Comparison of ENCODE assay signal across 8 cellular contexts in the genomic region with DNA sequence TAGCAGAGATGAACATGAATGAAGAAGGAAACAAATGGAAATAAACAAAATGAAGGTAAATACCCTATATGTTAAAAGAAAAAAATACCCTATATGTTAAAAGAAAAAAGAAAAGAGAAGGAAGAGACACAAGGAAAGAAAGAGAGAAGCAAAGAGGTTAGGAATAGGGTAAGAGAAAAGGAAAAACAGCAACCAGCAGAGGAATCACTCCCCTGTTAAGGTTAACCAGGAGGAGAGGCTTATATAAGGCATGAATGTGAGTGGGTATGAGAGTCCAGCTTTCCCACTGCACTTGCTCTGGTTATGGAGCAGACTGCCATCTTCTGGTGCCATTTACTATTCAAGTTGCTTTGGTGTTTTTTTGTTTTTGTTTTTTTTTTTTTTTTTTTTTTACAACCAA. TPM values are rescaled to one million over a fixed set of nuclear protein-coding genes. Genes with fewer than 3 reads are reported as not detected.
DNase-seq lines count a peak whose midpoint lies in the region; ATAC-seq and TF ChIP-seq lines count a peak whose summit lies in the region.

No MANE protein-coding gene starts in this region.

- H3K27ac ChIP-seq in heart right ventricle (peak overlapping the region in 9 of 10 donors; percentile 11 to 99 (median 97)), right cardiac atrium (ENCODE audit: low read length) (no peak overlapping the region)

- no peaks in the 10 kb centered on the region for H3K27me3 ChIP-seq in heart right ventricle
- H3K27me3 ChIP-seq in right cardiac atrium (ENCODE audit: control insufficient read depth, insufficient read depth) = no peaks in the 10 kb centered on the region

- H3K9me3 ChIP-seq in heart right ventricle = no peaks in the 10 kb centered on the region
- H3K9me3 ChIP-seq in right cardiac atrium (ENCODE audit: control insufficient read depth, low read length) = no peaks in the 10 kb centered on the region

- H3K4me3 ChIP-seq in heart right ventricle (peak overlapping the region in 3 of 10 donors; percentile 75 to 88 (median 83)), right cardiac atrium (ENCODE audit: low read length) (no peak overlapping the region)

- H3K9me3 Mint-ChIP-seq in endothelial cell (ENCODE audit: unreplicated experiment) = no peaks in the 10 kb centered on the region

- intact Hi-C loops in heart right ventricle (cut with DNase I) (loop anchor here in 6 of 10 donors (5.0 to 10.0 kb wide), 3 partner anchors 115 to 177 kb away; partner anchors contain the start of gene SLC7A8 (in 1 of the 6)), right cardiac atrium (cut with DNase I) (loop anchor here in 1 of 4 donors (10.0 kb wide), 1 partner anchor 175 kb away; no protein-coding TSS in a partner anchor)

- H3K36me3 Mint-ChIP-seq in endothelial cell (ENCODE audit: low read depth, unreplicated experiment) = peaks cover 18% of the 10 kb centered on the region

- peaks cover 41% of the 10 kb centered on the region for H3K4me1 Mint-ChIP-seq in endothelial cell (ENCODE audit: unreplicated experiment)

- H3K4me3 Mint-ChIP-seq in endothelial cell (ENCODE audit: unreplicated experiment) = peak overlapping the region; percentile 69

- ATAC-seq in heart right ventricle (no peak), right cardiac atrium (no peak), GM19324 (IDR thresholded peaks at IDR 0.05; ENCODE audit: low FRiP score, unreplicated experiment) (no peak), HG03460 (IDR thresholded peaks at IDR 0.05; ENCODE audit: unreplicated experiment) (no peak), left lobe of liver (no peak)

- DNase-seq in heart right ventricle = no peak
- DNase-seq in right cardiac atrium = no peak
- DNase-seq in RKO (ENCODE audit: low spot score) = peak; percentile 79
- DNase-seq in endothelial cell (ENCODE audit: low spot score) = no peak
- DNase-seq in putamen (ENCODE audit: low spot score) = peak; percentile 66
- DNase-seq in left lobe of liver (ENCODE audit: low spot score) = no peak

- peak overlapping the region; percentile 61 for H3K27ac Mint-ChIP-seq in endothelial cell (ENCODE audit: unreplicated experiment)

- H3K27me3 Mint-ChIP-seq in endothelial cell (ENCODE audit: unreplicated experiment) = peaks cover 12% of the 10 kb centered on the region

- H3K4me1 ChIP-seq in heart right ventricle = peaks cover 4 to 57% (median 43%) of the 10 kb centered on the region in 9 donors
- H3K4me1 ChIP-seq in right cardiac atrium (ENCODE audit: control insufficient read depth, insufficient read depth, low read length) = peaks cover 6% of the 10 kb centered on the region

- peak in 6 of 9 donors; percentile 18 to 51 (median 35) for TF ChIP-seq CTCF in heart right ventricle (IDR thresholded peaks at IDR 0.05)
- no peak for TF ChIP-seq CTCF in endothelial cell (IDR thresholded peaks at IDR 0.05; ENCODE audit: unreplicated experiment)

- H3K36me3 ChIP-seq in heart right ventricle = peaks cover 0 to 36% (median 0%) of the 10 kb centered on the region in 9 donors

RNA-seq across cellular contexts. Expression of gene PPP1R3E, which starts 3.1 kb away (rescaled TPM):
- total RNA-seq in heart right ventricle (1 to 10 TPM; 4.5 to 9.3 (median 6.6) TPM), right cardiac atrium (10 to 100 TPM in 2 of 4 donors, 1 to 10 TPM in 2; 6.1 to 15.3 (median 10.6) TPM), endothelial cell (ENCODE audit: unreplicated experiment) (8.4 TPM), left lobe of liver (11.5 TPM)
- polyA plus RNA-seq in heart right ventricle (10 to 100 TPM in 1 of 2 donors, 1 to 10 TPM in 1; 2.3 to 20.6 TPM), right cardiac atrium (7.9 TPM)

RNA-seq across cellular contexts. Expression of gene BCL2L2, which starts 7.1 kb away (rescaled TPM):
- 10 to 100 TPM; 33.3 to 44.9 (median 38.2) TPM for total RNA-seq in heart right ventricle
- 10 to 100 TPM; 16.8 to 22.4 TPM for polyA plus RNA-seq in heart right ventricle
- total RNA-seq in right cardiac atrium = 10 to 100 TPM; 40.4 to 51.9 (median 48.8) TPM
- 38.1 TPM for polyA plus RNA-seq in right cardiac atrium
- total RNA-seq in endothelial cell (ENCODE audit: unreplicated experiment) = 22.0 TPM
- 14.0 TPM for total RNA-seq in left lobe of liver

RNA-seq across cellular contexts. Expression of gene HOMEZ, which starts 13.6 kb away (rescaled TPM):
- 10 to 100 TPM in 4 of 10 donors, 1 to 10 TPM in 6; 5.7 to 13.4 (median 9.5) TPM for total RNA-seq in heart right ventricle
- polyA plus RNA-seq in heart right ventricle = 1 to 10 TPM; 7.0 to 7.3 TPM
- total RNA-seq in right cardiac atrium = 10 to 100 TPM in 2 of 4 donors, 1 to 10 TPM in 2; 8.4 to 12.7 (median 10.4) TPM
- 9.8 TPM for polyA plus RNA-seq in right cardiac atrium
- 21.7 TPM for total RNA-seq in endothelial cell (ENCODE audit: unreplicated experiment)
- 8.9 TPM for total RNA-seq in left lobe of liver

RNA-seq across cellular contexts. Expression of gene PABPN1, which starts 21.7 kb away (rescaled TPM):
- total RNA-seq in heart right ventricle (10 to 100 TPM; 57.0 to 96.1 (median 67.8) TPM), right cardiac atrium (10 to 100 TPM; 93.6 to 97.9 (median 96.4) TPM), endothelial cell (ENCODE audit: unreplicated experiment) (191 TPM), left lobe of liver (86.9 TPM)
- polyA plus RNA-seq in heart right ventricle (100 to 1,000 TPM in 1 of 2 donors, 10 to 100 TPM in 1; 67.0 to 196 TPM), right cardiac atrium (107 TPM)

RNA-seq across cellular contexts. Expression of gene SLC22A17, which starts 53.1 kb away (rescaled TPM):
- total RNA-seq in heart right ventricle (10 to 100 TPM in 4 of 10 donors, 1 to 10 TPM in 6; 4.8 to 18.9 (median 9.6) TPM), right cardiac atrium (10 to 100 TPM; 42.4 to 72.5 (median 55.9) TPM), endothelial cell (ENCODE audit: unreplicated experiment) (35.3 TPM), left lobe of liver (3.6 TPM)
- polyA plus RNA-seq in heart right ventricle (10 to 100 TPM in 1 of 2 donors, 1 to 10 TPM in 1; 9.9 to 10.6 TPM), right cardiac atrium (47.2 TPM)

Comparison
In these comparisons a context has a peak if more than half of its experiments do, and no peak if none do; other contexts are left out.
1. DNase-seq: peak in RKO (single experiment) and putamen (single experiment); none in heart right ventricle (0 of 2), right cardiac atrium (0 of 3), endothelial cell (single experiment) and left lobe of liver (single experiment).